ENCODE assay signal across 8 cellular contexts in the genomic region with DNA sequence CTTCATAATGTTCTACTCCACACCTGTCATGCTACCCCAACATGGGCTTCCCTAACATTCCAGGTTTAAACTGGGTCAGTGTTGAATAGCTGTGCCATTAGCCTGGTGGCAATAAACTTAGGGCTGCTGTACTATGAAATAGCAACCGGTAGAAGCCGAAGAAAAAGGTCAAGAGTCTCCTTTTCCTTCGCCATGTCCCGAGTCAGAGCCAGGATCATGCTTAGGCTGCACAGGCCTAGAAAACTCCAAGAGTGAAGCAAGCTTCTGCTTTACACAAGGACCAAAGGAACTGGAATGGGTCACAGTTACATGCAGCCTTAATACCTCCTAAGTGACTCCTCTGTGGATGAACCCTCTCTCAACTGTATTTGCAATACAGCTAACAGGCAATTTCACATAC.
DNase-seq lines count a peak whose midpoint lies in the region; ATAC-seq, FAIRE-seq and TF ChIP-seq lines count a peak whose summit lies in the region.
"Not testable (repeated sequence)": the region's sequence is repeated elsewhere in the genome, so short reads cannot be mapped to it uniquely, and the experiment has no call there.

No MANE protein-coding gene starts in this region.

- intact Hi-C loops in CD8-positive, alpha-beta T cell (cut with DNase I, micrococcal nuclease); K562 (cut with micrococcal nuclease): not testable (repeated sequence)

- H3K27me3 Mint-ChIP-seq in CD8-positive, alpha-beta T cell (ENCODE audit: low read depth); T-helper 17 cell; activated naive CD4-positive, alpha-beta T cell treated with anti-CD3 and anti-CD28 coated beads, Interleukin-2, amount 50 U/mL, for 24 hours; stimulated activated memory B cell treated with anti-CD40 and anti-IgM and Interleukin-4, amounts not matched to agents 10 μg/mL and 1 μg/mL and 100 μg/mL, for 72 hours: not testable (repeated sequence)

- not testable (repeated sequence) for H3K4me2 ChIP-seq in K562 (ENCODE audit: insufficient read depth, low read length)

- not testable (repeated sequence) for TF ChIP-seq EP300 in K562 (IDR thresholded peaks at IDR 0.05; ENCODE audit: low read length)

- CTCF ChIA-PET in CD8-positive, alpha-beta T cell (lab: Charles Lee), result interaction anchor here (1.0 to 1.2 kb wide), 2 partner anchors 10 to 44 kb away, joined by 3 to 5 read pairs; no protein-coding TSS in a partner anchor
- CTCF ChIA-PET in K562 (lab: Yijun Ruan, JAX; ENCODE audit: low intra/inter-chr PET ratio), result not testable (repeated sequence)

- POLR2A ChIA-PET in CD8-positive, alpha-beta T cell (lab: Charles Lee), result interaction anchor here (1.3 kb wide), 1 partner anchor 47 kb away, joined by 3 read pairs; no protein-coding TSS in a partner anchor
- POLR2A ChIA-PET in K562 (lab: Yijun Ruan, JAX), result interaction anchor here (0.6 to 1.0 kb wide), 2 partner anchors 10 to 90 kb away, joined by 3 read pairs; no protein-coding TSS in a partner anchor

- TF ChIP-seq CTCF in CD8-positive, alpha-beta T cell (IDR thresholded peaks at IDR 0.05); K562 (IDR thresholded peaks at IDR 0.05 in 2 of 3, conservative IDR thresholded peaks at IDR 0.05 in 1 of 3; ENCODE audit: insufficient read depth in 2 of 3, low read depth in 1 of 3, low read length in 3 of 3); neutrophil (IDR thresholded peaks at IDR 0.05): not testable (repeated sequence)

- DNase-seq in CD8-positive, alpha-beta T cell; H54 (ENCODE audit: insufficient read length, low spot score); T-helper 17 cell; K562 (ENCODE audit: extremely low read depth in 1 of 4, low spot score in 3 of 4); urothelium cell line (ENCODE audit: low spot score): not testable (repeated sequence)

- 90% methylated on average over 4 of the region's 4 CpGs for WGBS in K562 (ENCODE audit: insufficient coverage, low coverage, missing lambda C conversion rate)

- not testable (repeated sequence) for TF ChIP-seq POLR2A in H54 (IDR thresholded peaks at IDR 0.05; ENCODE audit: low read depth, low read length); K562 (conservative IDR thresholded peaks at IDR 0.05)

- H3K9ac ChIP-seq in K562 (ENCODE audit: insufficient read depth in 1 of 2, low read depth in 2 of 2, low read length in 2 of 2), result not testable (repeated sequence)

- not testable (repeated sequence) for ATAC-seq in CD8-positive, alpha-beta T cell; T-helper 17 cell; stimulated activated memory B cell treated with anti-CD40 and anti-IgM and Interleukin-4, amounts not matched to agents 10 μg/mL and 1 μg/mL and 100 μg/mL, for 72 hours
- peak; percentile 14; the same call in 2 of the 3 replicates for ATAC-seq in K562

- H3K36me3 ChIP-seq in CD8-positive, alpha-beta T cell (ENCODE audit: insufficient read depth, low read length), result not testable (repeated sequence)
- H3K36me3 ChIP-seq in K562 (ENCODE audit: control insufficient read depth, insufficient read depth, low read length) (peaks cover 27% of the 10 kb centered on the region), neutrophil (peaks cover 22% of the 10 kb centered on the region)

- peaks cover 57% of the 10 kb centered on the region for H3K36me3 Mint-ChIP-seq in CD8-positive, alpha-beta T cell
- H3K36me3 Mint-ChIP-seq in T-helper 17 cell (ENCODE audit: low read depth), result not testable (repeated sequence)
- peaks cover 23% of the 10 kb centered on the region for H3K36me3 Mint-ChIP-seq in activated naive CD4-positive, alpha-beta T cell treated with anti-CD3 and anti-CD28 coated beads, Interleukin-2, amount 50 U/mL, for 24 hours
- peaks cover 35% of the 10 kb centered on the region for H3K36me3 Mint-ChIP-seq in stimulated activated memory B cell treated with anti-CD40 and anti-IgM and Interleukin-4, amounts not matched to agents 10 μg/mL and 1 μg/mL and 100 μg/mL, for 72 hours

- H2AFZ ChIP-seq in K562 (ENCODE audit: low read depth, low read length), result not testable (repeated sequence)

- not testable (repeated sequence) for H3K4me3 ChIP-seq in CD8-positive, alpha-beta T cell (ENCODE audit: low read depth, low read length); K562; neutrophil (ENCODE audit: low read depth in 1 of 2, low read length in 1 of 2)

- not testable (repeated sequence) for H3K4me1 ChIP-seq in CD8-positive, alpha-beta T cell (ENCODE audit: insufficient read depth, low read length); neutrophil (ENCODE audit: control insufficient read depth in 1 of 2, insufficient read depth in 1 of 2, low read depth in 1 of 2, low read length in 1 of 2)
- H3K4me1 ChIP-seq in K562 (replicated peaks in 1 of 2; ENCODE audit: control insufficient read depth in 2 of 2, insufficient read depth in 2 of 2, low read length in 2 of 2), result peaks cover 5 to 12% of the 10 kb centered on the region in 2 experiments; a peak in 4 of 5 replicates

- in situ Hi-C loops in K562 (cut with MboI), result not testable (repeated sequence)

- not testable (repeated sequence) for H3K9me3 ChIP-seq in CD8-positive, alpha-beta T cell (ENCODE audit: low read length); T-helper 17 cell (ENCODE audit: control insufficient read depth, low read length, poor library complexity, severe bottlenecking); K562 (replicated peaks; ENCODE audit: control insufficient read depth, insufficient read depth, low read depth, low read length); neutrophil

- H3K9me1 ChIP-seq in K562 (ENCODE audit: control insufficient read depth, insufficient read depth, low read length), result not testable (repeated sequence)

- peaks cover 86% of the 10 kb centered on the region for H3K79me2 ChIP-seq in K562 (ENCODE audit: control insufficient read depth, insufficient read depth, low read length)

- not testable (repeated sequence) for TF ChIP-seq RAD21 in K562 (CRISPR knock-in tag; conservative IDR thresholded peaks at IDR 0.05 in 1 of 2, IDR thresholded peaks at IDR 0.05 in 1 of 2)

- not testable (repeated sequence) for H4K20me1 ChIP-seq in K562 (replicated peaks; ENCODE audit: control insufficient read depth, insufficient read depth, low read length)

- FAIRE-seq in H54 (lab: Jason Lieb, UNC) (peak; percentile 95), urothelium cell line (lab: Jason Lieb, UNC) (peak; percentile 67)
- not testable (repeated sequence) for FAIRE-seq in K562 (lab: Jason Lieb, UNC)

- not testable (repeated sequence) for H3K27ac ChIP-seq in CD8-positive, alpha-beta T cell (ENCODE audit: low read depth, low read length); K562 (ENCODE audit: extremely low read depth, low read depth, low read length)
- H3K27ac ChIP-seq in neutrophil, result peak overlapping the region; percentile 46

- H3K4me3 Mint-ChIP-seq in CD8-positive, alpha-beta T cell; T-helper 17 cell; activated naive CD4-positive, alpha-beta T cell treated with anti-CD3 and anti-CD28 coated beads, Interleukin-2, amount 50 U/mL, for 24 hours; stimulated activated memory B cell treated with anti-CD40 and anti-IgM and Interleukin-4, amounts not matched to agents 10 μg/mL and 1 μg/mL and 100 μg/mL, for 72 hours: not testable (repeated sequence)

- H3K4me1 Mint-ChIP-seq in CD8-positive, alpha-beta T cell (ENCODE audit: low read depth), result peaks cover 74% of the 10 kb centered on the region
- H3K4me1 Mint-ChIP-seq in T-helper 17 cell, result peaks cover 43% of the 10 kb centered on the region
- H3K4me1 Mint-ChIP-seq in activated naive CD4-positive, alpha-beta T cell treated with anti-CD3 and anti-CD28 coated beads, Interleukin-2, amount 50 U/mL, for 24 hours, result peaks cover 80% of the 10 kb centered on the region
- H3K4me1 Mint-ChIP-seq in stimulated activated memory B cell treated with anti-CD40 and anti-IgM and Interleukin-4, amounts not matched to agents 10 μg/mL and 1 μg/mL and 100 μg/mL, for 72 hours, result peaks cover 52% of the 10 kb centered on the region

- not testable (repeated sequence) for H3K9me3 Mint-ChIP-seq in CD8-positive, alpha-beta T cell; activated naive CD4-positive, alpha-beta T cell treated with anti-CD3 and anti-CD28 coated beads, Interleukin-2, amount 50 U/mL, for 24 hours; stimulated activated memory B cell treated with anti-CD40 and anti-IgM and Interleukin-4, amounts not matched to agents 10 μg/mL and 1 μg/mL and 100 μg/mL, for 72 hours

- not testable (repeated sequence) for BruUV-seq in K562 (replicated peaks; lab: Mats Ljungman, UMichigan)

- H3K27me3 ChIP-seq in CD8-positive, alpha-beta T cell (ENCODE audit: insufficient read depth, low read length); K562 (ENCODE audit: control insufficient read depth in 2 of 2, insufficient read depth in 2 of 2, low read length in 2 of 2); neutrophil: not testable (repeated sequence)

- peak overlapping the region; percentile 32 for H3K27ac Mint-ChIP-seq in CD8-positive, alpha-beta T cell
- peak overlapping the region; percentile 77 for H3K27ac Mint-ChIP-seq in T-helper 17 cell
- H3K27ac Mint-ChIP-seq in activated naive CD4-positive, alpha-beta T cell treated with anti-CD3 and anti-CD28 coated beads, Interleukin-2, amount 50 U/mL, for 24 hours, result peak overlapping the region; percentile 94
- H3K27ac Mint-ChIP-seq in stimulated activated memory B cell treated with anti-CD40 and anti-IgM and Interleukin-4, amounts not matched to agents 10 μg/mL and 1 μg/mL and 100 μg/mL, for 72 hours, result peak overlapping the region; percentile 57

Comparison
In these comparisons a context has a peak if more than half of its experiments do, and no peak if none do; other contexts are left out.
1. H3K27ac Mint-ChIP-seq: peak in every context shown above with its lines; median percentile 94 in activated naive CD4-positive, alpha-beta T cell treated with anti-CD3 and anti-CD28 coated beads, Interleukin-2, amount 50 U/mL, for 24 hours; 77 in T-helper 17 cell; 57 in stimulated activated memory B cell treated with anti-CD40 and anti-IgM and Interleukin-4, amounts not matched to agents 10 μg/mL and 1 μg/mL and 100 μg/mL, for 72 hours; 32 in CD8-positive, alpha-beta T cell.